25 cellular contexts compared by ENCODE assay signal in genomic region chr14:52063107-52063506, GRCh38. TPM values are rescaled to one million over a fixed set of nuclear protein-coding genes. Genes with fewer than 3 reads are reported as not detected.
A peak's percentile ranks its signal among the peaks of the same experiment; 100 is the strongest.
DNase-seq lines count a peak whose midpoint lies in the region; ATAC-seq and TF ChIP-seq lines count a peak whose summit lies in the region.
"Had no signal": no experiment of that assay in that cellular context is flagged by ENCODE, and none has a peak within 500 bp of the region (broad histone marks: within the 10 kb centered on the region; RNA-seq: fewer than 3 reads in every experiment).

No MANE protein-coding gene starts in this region.

- no peak overlapping the region for H3K4me3 Mint-ChIP-seq in mesothelial cell of epicardium
- H3K4me3 Mint-ChIP-seq: activated CD4-positive, alpha-beta T cell treated with anti-CD3 and anti-CD28 coated beads, Interleukin-2, amount 10 ng/mL, durations not matched to agents 7 days and 5 days had no signal

- 51% methylated on average over 2 of the region's 2 CpGs for WGBS in SK-N-SH (ENCODE audit: low lambda C conversion rate)

- H3K36me3 ChIP-seq in SK-N-SH (replicated peaks in 1 of 2; ENCODE audit: control insufficient read depth in 1 of 2, insufficient read depth in 2 of 2, low read length in 1 of 2) (peaks cover 0 to 26% of the 10 kb centered on the region in 2 experiments), cardiac muscle cell (peaks cover 23% of the 10 kb centered on the region), OCI-LY7 (ENCODE audit: insufficient read depth, low read length) (no peaks in the 10 kb centered on the region)
- H3K36me3 ChIP-seq: ovary had no signal

- peak overlapping the region; percentile 86 for H3K27ac Mint-ChIP-seq in mesothelial cell of epicardium
- H3K27ac Mint-ChIP-seq: activated CD4-positive, alpha-beta T cell treated with anti-CD3 and anti-CD28 coated beads, Interleukin-2, amount 10 ng/mL, durations not matched to agents 7 days and 5 days had no signal

- TF ChIP-seq CTCF in SK-N-SH (IDR thresholded peaks at IDR 0.05): no peak
- TF ChIP-seq CTCF in cardiac muscle cell (IDR thresholded peaks at IDR 0.05; ENCODE audit: low read depth, low read length): no peak
- TF ChIP-seq CTCF in mesothelial cell of epicardium (IDR thresholded peaks at IDR 0.05; ENCODE audit: unreplicated experiment): no peak
- TF ChIP-seq CTCF in OCI-LY7 (conservative IDR thresholded peaks at IDR 0.05; ENCODE audit: low read length): no peak

- ATAC-seq in SK-N-SH treated with all-trans-retinoic acid at 6 μM for 48 hours (no peak; the same call in 1 of the 3 replicates), GM19395 (IDR thresholded peaks at IDR 0.05; ENCODE audit: unreplicated experiment) (no peak)
- ATAC-seq: foreskin keratinocyte, HepG2, Panc1 had no signal

- H3K27ac ChIP-seq in SK-N-SH (ENCODE audit: low read depth in 2 of 2, low read length in 1 of 2) (peak overlapping the region in 1 of 2 experiments; percentile 21; a peak in 1 of 4 replicates), cardiac muscle cell (peak overlapping the region; percentile 93), OCI-LY7 (ENCODE audit: low read depth, low read length, poor library complexity, severe bottlenecking) (no peak overlapping the region)
- H3K27ac ChIP-seq: foreskin keratinocyte, ovary had no signal

- H3K4me3 ChIP-seq in SK-N-SH (ENCODE audit: low read depth in 2 of 2, low read length in 1 of 2) (no peak overlapping the region), cardiac muscle cell (peak overlapping the region; percentile 12), OCI-LY7 (ENCODE audit: low read depth, low read length, poor library complexity, severe bottlenecking) (no peak overlapping the region)
- H3K4me3 ChIP-seq: HAP-1, ovary had no signal

- POLR2A ChIA-PET in SK-N-SH (lab: Yijun Ruan, JAX): no interaction called here
- POLR2A ChIA-PET in OCI-LY7 (lab: Charles Lee): interaction anchor here (1.0 kb wide), 1 partner anchor 16 kb away, joined by 3 read pairs; no protein-coding TSS in a partner anchor

- peaks cover 46% of the 10 kb centered on the region for H3K4me1 Mint-ChIP-seq in mesothelial cell of epicardium

- DNase-seq in SK-N-SH (peak; percentile 55), cardiac muscle cell (ENCODE audit: low read depth in 1 of 2, low spot score in 1 of 2) (peak; percentile 81 to 84), mesothelial cell of epicardium (ENCODE audit: low spot score in 2 of 2, unreplicated experiment in 2 of 2) (peak; percentile 39 to 62), T1000 (lab: John Stamatoyannopoulos, UW) (no peak), OCI-LY7 (ENCODE audit: low spot score) (no peak), GF-D8 (lab: John Stamatoyannopoulos, UW) (no peak)
- DNase-seq: 8988T; activated CD4-positive, alpha-beta T cell treated with anti-CD3 and anti-CD28 coated beads, Interleukin-2, amount 10 ng/mL, durations not matched to agents 7 days and 5 days; activated CD8-positive, alpha-beta memory T cell treated with anti-CD3 and anti-CD28 coated beads, Interleukin-2, amount 50 U/mL, for 4 hours; activated gamma-delta T cell; anterior cingulate cortex; C1 segment of cervical spinal cord; DMS 273 treated with DMSO at 0.1 percent for 48 hours; foreskin keratinocyte; NCI-H1436 treated with DMSO at 0.1 percent for 48 hours; NCI-H82; stimulated activated CD4-positive, alpha-beta T cell treated with anti-CD3 and anti-CD28 coated beads, Interleukin-4, amount 100 ng/mL, for 1 hour; substantia nigra had no signal

- H2AFZ ChIP-seq in SK-N-SH (ENCODE audit: low read depth): no peak overlapping the region
- H2AFZ ChIP-seq in OCI-LY7 (ENCODE audit: low read length): no peak overlapping the region

- no peak overlapping the region for H3K9ac ChIP-seq in SK-N-SH

- peaks cover 15% of the 10 kb centered on the region for H3K79me2 ChIP-seq in SK-N-SH (ENCODE audit: insufficient read depth)
- no peaks in the 10 kb centered on the region for H3K79me2 ChIP-seq in OCI-LY7 (ENCODE audit: insufficient read depth, low read depth, low read length)

- no peak for TF ChIP-seq RAD21 in SK-N-SH (IDR thresholded peaks at IDR 0.05; ENCODE audit: low read length)

- no peaks in the 10 kb centered on the region for H3K9me3 Mint-ChIP-seq in mesothelial cell of epicardium
- H3K9me3 Mint-ChIP-seq: activated CD4-positive, alpha-beta T cell treated with anti-CD3 and anti-CD28 coated beads, Interleukin-2, amount 10 ng/mL, durations not matched to agents 7 days and 5 days had no signal

- CTCF ChIA-PET in SK-N-SH (lab: Yijun Ruan, JAX) (interaction anchor here (1.1 to 1.6 kb wide), 2 partner anchors 20 to 68 kb away, joined by 3 to 4 read pairs; no protein-coding TSS in a partner anchor), OCI-LY7 (lab: Charles Lee; ENCODE audit: unreplicated experiment) (no interaction called here)

- H3K4me1 ChIP-seq in SK-N-SH (ENCODE audit: control insufficient read depth in 1 of 2, insufficient read depth in 2 of 2, low read depth in 1 of 2, low read length in 1 of 2): peaks cover 12% of the 10 kb centered on the region in 2 experiments; a peak in 1 of 4 replicates
- peaks cover 63% of the 10 kb centered on the region for H3K4me1 ChIP-seq in cardiac muscle cell (ENCODE audit: low read depth)
- H3K4me1 ChIP-seq in OCI-LY7 (ENCODE audit: insufficient read depth, low read length, poor library complexity, severe bottlenecking): no peaks in the 10 kb centered on the region
- H3K4me1 ChIP-seq: foreskin keratinocyte had no signal

- BruUV-seq in OCI-LY7 (replicated peaks; lab: Mats Ljungman, UMichigan): no TSS peak

- H3K4me2 ChIP-seq in SK-N-SH (peak overlapping the region; percentile 31; the same call in 1 of the 2 replicates), OCI-LY7 (ENCODE audit: low read length) (no peak overlapping the region)

- peaks cover 3% of the 10 kb centered on the region for H3F3A ChIP-seq in SK-N-SH (replicated peaks; ENCODE audit: insufficient read depth)

- H3K27me3 ChIP-seq in SK-N-SH (ENCODE audit: insufficient read depth) (no peaks in the 10 kb centered on the region), cardiac muscle cell (no peaks in the 10 kb centered on the region)
- H3K27me3 ChIP-seq: ovary had no signal

- H3K36me3 Mint-ChIP-seq in mesothelial cell of epicardium: no peaks in the 10 kb centered on the region

- H4K20me1 ChIP-seq in SK-N-SH (ENCODE audit: insufficient read depth) (no peaks in the 10 kb centered on the region), OCI-LY7 (ENCODE audit: insufficient read depth, low read length) (no peaks in the 10 kb centered on the region)

- no peaks in the 10 kb centered on the region for H3K9me2 ChIP-seq in SK-N-SH
- H3K9me2 ChIP-seq in OCI-LY7 (ENCODE audit: insufficient read depth, low read length): no peaks in the 10 kb centered on the region

- no peak for TF ChIP-seq EP300 in SK-N-SH (IDR thresholded peaks at IDR 0.05; ENCODE audit: borderline replicate concordance in 1 of 2, low read depth in 1 of 2, low read length in 1 of 2)

- H3K9me3 ChIP-seq in SK-N-SH (no peaks in the 10 kb centered on the region), cardiac muscle cell (ENCODE audit: low read depth) (no peaks in the 10 kb centered on the region), OCI-LY7 (ENCODE audit: low read length) (no peaks in the 10 kb centered on the region)
- H3K9me3 ChIP-seq: HAP-1, ovary had no signal

- peaks cover 22% of the 10 kb centered on the region for H3K27me3 Mint-ChIP-seq in mesothelial cell of epicardium (ENCODE audit: low read depth)

- intact Hi-C loops in OCI-LY7 (cut with micrococcal nuclease; ENCODE audit: unreplicated experiment): no loop called here

TF ChIP-seq in SK-N-SH, 30 proteins besides CTCF, POLR2A, EP300 and RAD21:
- peak; percentile 29; the same call in 1 of the 2 replicates for TF ChIP-seq GATA2 (CRISPR knock-in tag; IDR thresholded peaks at IDR 0.05)
- no peak for TF ChIP-seq YY1 (IDR thresholded peaks at IDR 0.05; ENCODE audit: low read depth)

TF ChIP-seq in SK-N-SH treated with all-trans-retinoic acid at 6 μM for 48 hours, 23 proteins besides CTCF, POLR2A, EP300 and RAD21 (continues in another document):
- TF ChIP-seq ZNF70 (CRISPR knock-in tag; IDR thresholded peaks at IDR 0.05) (no peak), BACH2 (CRISPR knock-in tag; IDR thresholded peaks at IDR 0.05; ENCODE audit: borderline replicate concordance) (no peak), PPARA (CRISPR knock-in tag; IDR thresholded peaks at IDR 0.05; ENCODE audit: borderline replicate concordance) (no peak), CSDC2 (CRISPR knock-in tag; IDR thresholded peaks at IDR 0.05) (no peak), OSR1 (CRISPR knock-in tag; IDR thresholded peaks at IDR 0.05) (no peak), ZC3H10 (CRISPR knock-in tag; IDR thresholded peaks at IDR 0.05) (no peak), ZNF565 (CRISPR knock-in tag; conservative IDR thresholded peaks at IDR 0.05; ENCODE audit: low read depth) (no peak), RARB (CRISPR knock-in tag; IDR thresholded peaks at IDR 0.05) (no peak), ZNF8 (CRISPR knock-in tag; IDR thresholded peaks at IDR 0.05) (no peak), ZFP3 (CRISPR knock-in tag; IDR thresholded peaks at IDR 0.05) (no peak), ZFP30 (CRISPR knock-in tag; IDR thresholded peaks at IDR 0.05) (no peak), ESRRG (CRISPR knock-in tag; IDR thresholded peaks at IDR 0.05) (no peak)

RNA-seq across cellular contexts. Expression of gene NID2, which starts 5.8 kb away (rescaled TPM):
- polyA plus RNA-seq in SK-N-SH (2012; rRNA removed): 15.9 and 22.7 TPM in 2 replicates
- polyA plus RNA-seq in SK-N-SH (2012; cell fraction: cytosol; rRNA removed): 19.8 and 21.6 TPM in 2 replicates
- polyA plus RNA-seq in SK-N-SH (2012; cell fraction: nucleus; rRNA removed): 36.1 and 46.6 TPM in 2 replicates
- total RNA-seq in cardiac muscle cell: 275 and 538 TPM in 2 replicates
- polyA plus RNA-seq in cardiac muscle cell: 179 and 341 TPM in 2 replicates
- total RNA-seq in mesothelial cell of epicardium: 103 to 124 TPM (median 120 TPM) in 3 replicates
- not detected in 2 replicates for total RNA-seq in OCI-LY7 (2014; rRNA removed; shearing (Covaris generic))
- total RNA-seq in OCI-LY7 (2022): not detected in 2 replicates
- total RNA-seq: HepG2, MCF 10A had no signal

Comparison
In these comparisons a context has a peak if more than half of its experiments do, and no peak if none do; other contexts are left out.
1. DNase-seq: peak in SK-N-SH (single experiment), cardiac muscle cell (2 of 2) and mesothelial cell of epicardium (2 of 2); none in T1000 (single experiment), OCI-LY7 (single experiment) and GF-D8 (single experiment).
2. RNA of gene NID2, which starts 5.8 kb away (total RNA-seq): 275 to 538 TPM in cardiac muscle cell and 103 to 124 TPM in mesothelial cell of epicardium; not detected in OCI-LY7; every median in the first group is over 10 times any median in the second.